Comparison of ENCODE assay signal across 9 cellular contexts in genomic region chr10:62811159-62811875, GRCh38. TPM values are rescaled to one million over a fixed set of nuclear protein-coding genes. Genes with fewer than 3 reads are reported as not detected.
A peak's percentile ranks its signal among the peaks of the same experiment; 100 is the strongest.
DNase-seq lines count a peak whose midpoint lies in the region; ATAC-seq and TF ChIP-seq lines count a peak whose summit lies in the region.
"Had no signal": no experiment of that assay in that cellular context is flagged by ENCODE, and none has a peak within 500 bp of the region (broad histone marks: within the 10 kb centered on the region; RNA-seq: fewer than 3 reads in every experiment).

No MANE protein-coding gene starts in this region.

- peak; percentile 35 for DNase-seq in GM19240 (ENCODE audit: insufficient read length, low spot score)
- DNase-seq in activated T-cell treated with anti-CD3 and anti-CD28 coated beads for 48 hours (ENCODE audit: low read depth), result peak; percentile 75
- peak; percentile 39 to 40 for DNase-seq in stimulated activated CD8-positive, alpha-beta memory T cell treated with anti-CD3 and anti-CD28 coated beads, Interleukin-2, amount 100 ng/mL, for 1 hour (ENCODE audit: low read depth in 2 of 2)
- no peak for DNase-seq in tibial nerve (ENCODE audit: low spot score in 2 of 2)
- DNase-seq in DMS79 (lab: John Stamatoyannopoulos, UW), result no peak
- no peak for DNase-seq in HEK293T (ENCODE audit: extremely low spot score)
- DNase-seq in body of pancreas, result no peak

- peak; percentile 29 for ATAC-seq in HG03108 (IDR thresholded peaks at IDR 0.05; ENCODE audit: unreplicated experiment)
- ATAC-seq in body of pancreas, result no peak

- intact Hi-C loops in body of pancreas (cut with DNase I), result loop anchor here (10.0 kb wide), 1 partner anchor 323 kb away; the partner anchor contains the start of gene NRBF2

- CTCF ChIA-PET in HEK293T (lab: Yijun Ruan, JAX), result interaction anchor here (0.6 kb wide), 2 partner anchors 40 to 108 kb away, joined by 3 to 4 read pairs; no protein-coding TSS in a partner anchor

- 77 to 78% methylated on average over 10 of the region's 10 CpGs for WGBS in tibial nerve, 2 donors
- WGBS in body of pancreas, 2 donors, result 85 to 86% methylated on average over 10 of the region's 10 CpGs

- H3K36me3 ChIP-seq in tibial nerve (peaks cover 0 to 24% (median 0%) of the 10 kb centered on the region in 3 donors), body of pancreas (replicated peaks in 1 of 2; ENCODE audit: insufficient read depth in 1 of 2, low read depth in 2 of 2) (no peaks in the 10 kb centered on the region)

- H3K4me1 ChIP-seq in tibial nerve, result peaks cover 0 to 52% (median 25%) of the 10 kb centered on the region in 4 donors
- H3K4me1 ChIP-seq in body of pancreas, result peaks cover 39% of the 10 kb centered on the region

- H3K9me3 ChIP-seq in tibial nerve, result no peaks in the 10 kb centered on the region
- no peaks in the 10 kb centered on the region for H3K9me3 ChIP-seq in body of pancreas
- H3K9me3 ChIP-seq: neutrophil had no signal

- H3K4me3 ChIP-seq in tibial nerve (peak overlapping the region in 1 of 4 donors; percentile 92), body of pancreas (no peak overlapping the region)

- POLR2A ChIA-PET in HEK293T (lab: Yijun Ruan, JAX), result no interaction called here

- TF ChIP-seq POLR2A in tibial nerve (IDR thresholded peaks at IDR 0.05) (no peak), body of pancreas (IDR thresholded peaks at IDR 0.05) (no peak)

- TF ChIP-seq CTCF in tibial nerve (IDR thresholded peaks at IDR 0.05) (no peak), body of pancreas (IDR thresholded peaks at IDR 0.05) (no peak)

- no peak for TF ChIP-seq EP300 in tibial nerve (IDR thresholded peaks at IDR 0.05)

- H3K27me3 ChIP-seq in tibial nerve (peaks cover 0 to 16% of the 10 kb centered on the region in 2 donors), body of pancreas (peaks cover 0 to 5% of the 10 kb centered on the region in 2 donors)

- peak overlapping the region in 2 of 4 donors; percentile 3 to 45 for H3K27ac ChIP-seq in tibial nerve
- no peak overlapping the region for H3K27ac ChIP-seq in body of pancreas
- H3K27ac ChIP-seq: neutrophil had no signal

TF ChIP-seq in HEK293T, 16 proteins besides CTCF, POLR2A, EP300 and RAD21:
- TF ChIP-seq BHLHE40 (IDR thresholded peaks at IDR 0.05; ENCODE audit: borderline replicate concordance) (no peak), FOXA1 (IDR thresholded peaks at IDR 0.05) (no peak), SP1 (IDR thresholded peaks at IDR 0.05) (no peak), FOXM1 (IDR thresholded peaks at IDR 0.05; ENCODE audit: borderline replicate concordance) (no peak), CTBP1 (IDR thresholded peaks at IDR 0.05; ENCODE audit: borderline replicate concordance) (no peak), FOXK2 (IDR thresholded peaks at IDR 0.05) (no peak), ARNT (IDR thresholded peaks at IDR 0.05) (no peak), TARDBP (IDR thresholded peaks at IDR 0.05) (no peak), L3MBTL2 (conservative IDR thresholded peaks at IDR 0.05) (no peak), NFRKB (IDR thresholded peaks at IDR 0.05) (no peak), ZNF384 (IDR thresholded peaks at IDR 0.05) (no peak), HDGF (IDR thresholded peaks at IDR 0.05; ENCODE audit: borderline replicate concordance) (no peak), ELF4 (IDR thresholded peaks at IDR 0.05) (no peak), SUZ12 (IDR thresholded peaks at IDR 0.05) (no peak), LEF1 (IDR thresholded peaks at IDR 0.05; ENCODE audit: borderline replicate concordance) (no peak), PKNOX1 (IDR thresholded peaks at IDR 0.05) (no peak)

RNA-seq across cellular contexts. Expression of gene EGR2, which starts 4.8 kb away (rescaled TPM):
- total RNA-seq in tibial nerve (10 to 100 TPM; 19.4 to 35.4 (median 27.7) TPM), body of pancreas (1 to 10 TPM; 4.2 to 5.9 TPM)

RNA-seq across cellular contexts. Expression of gene ADO, which starts 6.8 kb away (rescaled TPM):
- total RNA-seq in tibial nerve (10 to 100 TPM; 36.9 to 73.9 (median 48.1) TPM), body of pancreas (1 to 10 TPM; 8.9 to 9.9 TPM)

Comparison
In these comparisons a context has a peak if more than half of its experiments do, and no peak if none do; other contexts are left out.
1. DNase-seq: peak in GM19240 (single experiment), activated T-cell treated with anti-CD3 and anti-CD28 coated beads for 48 hours (single experiment) and stimulated activated CD8-positive, alpha-beta memory T cell treated with anti-CD3 and anti-CD28 coated beads, Interleukin-2, amount 100 ng/mL, for 1 hour (2 of 2); none in tibial nerve (0 of 2), DMS79 (single experiment), HEK293T (single experiment) and body of pancreas (0 of 4).